Comparison of ENCODE assay signal across 8 cellular contexts in genomic region chr18:50281972-50282520, GRCh38. TPM values are rescaled to one million over a fixed set of nuclear protein-coding genes. Genes with fewer than 3 reads are reported as not detected.
DNase-seq lines count a peak whose midpoint lies in the region; ATAC-seq and TF ChIP-seq lines count a peak whose summit lies in the region.

No MANE protein-coding gene starts in this region.

- H3K4me2 ChIP-seq in IMR-90 (ENCODE audit: low read depth, low read length) = peak overlapping the region; percentile 71

- H3K27ac ChIP-seq in AG04450 (ENCODE audit: low read depth, low read length) (peak overlapping the region; percentile 77), IMR-90 (ENCODE audit: insufficient read depth, low read length) (peak overlapping the region; percentile 82), coronary artery (peak overlapping the region; percentile 91 to 96), muscle layer of colon (ENCODE audit: low read depth, low read length) (peak overlapping the region; percentile 81)

- no peak overlapping the region for H2BK20ac ChIP-seq in IMR-90 (ENCODE audit: low read depth, low read length)

- H3K14ac ChIP-seq in IMR-90 (replicated peaks; ENCODE audit: low read depth, low read length) = peak overlapping the region; percentile 24; the same call in 1 of the 2 replicates

- CTCF ChIA-PET in AG04450 (lab: Charles Lee) (interaction anchor here (1.3 to 1.8 kb wide), 3 partner anchors 11 to 75 kb away, joined by 4 to 11 read pairs (median 8); no protein-coding TSS in a partner anchor), IMR-90 (lab: Yijun Ruan, JAX) (no interaction called here)

- no peak for TF ChIP-seq POLR2A in IMR-90 (IDR thresholded peaks at IDR 0.05; ENCODE audit: low read depth, low read length)

- intact Hi-C loops in IMR-90 (cut with micrococcal nuclease) = loop anchor here (1.0 to 10.0 kb wide), 2 partner anchors 16 to 787 kb away; partner anchors contain the start of genes CFAP53 and RPL17

- no peaks in the 10 kb centered on the region for H3K27me3 ChIP-seq in AG04450 (ENCODE audit: control insufficient read depth, insufficient read depth, low read length)
- H3K27me3 ChIP-seq in IMR-90 (ENCODE audit: control insufficient read depth, insufficient read depth, low read length) = no peaks in the 10 kb centered on the region
- no peaks in the 10 kb centered on the region for H3K27me3 ChIP-seq in muscle layer of colon (ENCODE audit: control insufficient read depth in 1 of 2, insufficient read depth in 2 of 2, low read length in 2 of 2)

- H2AFZ ChIP-seq in IMR-90 (replicated peaks; ENCODE audit: low read length, poor library complexity) = peak overlapping the region; percentile 99

- H2BK120ac ChIP-seq in IMR-90 (ENCODE audit: low read depth, low read length) = no peak overlapping the region

- WGBS in IMR-90 (ENCODE audit: extremely low coverage in 2 of 2, insufficient read length in 1 of 2), 2 experiments = 60% methylated on average over 4 of the region's 35 CpGs; no CpG with 5 or more reads in 1 of the 2 experiments

- dilution Hi-C loops in IMR-90 (cut with HindIII; ENCODE audit: low sequenced_read_pairs, unreplicated experiment) = no loop called here

- H3K23ac ChIP-seq in IMR-90 (ENCODE audit: low read depth, low read length) = no peak overlapping the region

- H3K9me1 ChIP-seq in IMR-90 (ENCODE audit: insufficient read depth, low read length) = peaks cover 9% of the 10 kb centered on the region; the same call in 1 of the 2 replicates

- H3K36me3 ChIP-seq in IMR-90 (ENCODE audit: control insufficient read depth, insufficient read depth, low read length) (peaks cover 39% of the 10 kb centered on the region), muscle layer of colon (ENCODE audit: insufficient read depth, low read length) (peaks cover 35% of the 10 kb centered on the region)

- peak overlapping the region; percentile 91 for H2AK5ac ChIP-seq in IMR-90 (ENCODE audit: low read depth, low read length)

- H2BK15ac ChIP-seq in IMR-90 (ENCODE audit: low read depth, low read length) = no peak overlapping the region

- BruUV-seq in IMR-90 (replicated peaks; lab: Mats Ljungman, UMichigan) = no TSS peak

- ATAC-seq in IMR-90 (ENCODE audit: low read depth) = no peak
- ATAC-seq in GM19023 (IDR thresholded peaks at IDR 0.05; ENCODE audit: unreplicated experiment) = no peak

- peaks cover 8% of the 10 kb centered on the region; the same call in 1 of the 2 replicates for H4K20me1 ChIP-seq in IMR-90 (ENCODE audit: insufficient read depth, low read length)

- H3K4me3 ChIP-seq in AG04450 (ENCODE audit: low read depth, low read length) = peak overlapping the region; percentile 98
- H3K4me3 ChIP-seq in IMR-90 (ENCODE audit: insufficient read depth, low read depth, low read length) = peak overlapping the region; percentile 80
- H3K4me3 ChIP-seq in coronary artery = peak overlapping the region; percentile 88
- peak overlapping the region; percentile 69 to 99 for H3K4me3 ChIP-seq in muscle layer of colon (ENCODE audit: low read depth in 1 of 2, low read length in 2 of 2)

- peak overlapping the region; percentile 97 for H2AK9ac ChIP-seq in IMR-90 (replicated peaks; ENCODE audit: low read depth, low read length, poor library complexity)

- no peak for TF ChIP-seq CTCF in AG04450 (IDR thresholded peaks at IDR 0.05; ENCODE audit: low read depth, low read length)
- no peak for TF ChIP-seq CTCF in IMR-90 (conservative IDR thresholded peaks at IDR 0.05; ENCODE audit: low read depth, low read length)
- no peak for TF ChIP-seq CTCF in coronary artery (IDR thresholded peaks at IDR 0.05)
- no peak for TF ChIP-seq CTCF in GM13976 (IDR thresholded peaks at IDR 0.05; ENCODE audit: borderline replicate concordance, control extremely low read depth, extremely low read depth, insufficient read depth, missing control alignments)

- no peaks in the 10 kb centered on the region; the same call in 1 of the 2 replicates for H3K9me3 ChIP-seq in AG04450 (ENCODE audit: control insufficient read depth, insufficient read depth, low read length)
- no peaks in the 10 kb centered on the region for H3K9me3 ChIP-seq in IMR-90 (ENCODE audit: control insufficient read depth, insufficient read depth, low read length)
- H3K9me3 ChIP-seq in muscle layer of colon (ENCODE audit: low read length) = no peaks in the 10 kb centered on the region

- H3K4me1 ChIP-seq in IMR-90 (ENCODE audit: control insufficient read depth, insufficient read depth, low read length) = peaks cover 10% of the 10 kb centered on the region
- peaks cover 27% of the 10 kb centered on the region for H3K4me1 ChIP-seq in muscle layer of colon (ENCODE audit: insufficient read depth, low read length)

- peak overlapping the region; percentile 43; the same call in 1 of the 2 replicates for H4K91ac ChIP-seq in IMR-90 (ENCODE audit: insufficient read depth, low read depth, low read length)

- H3K9ac ChIP-seq in IMR-90 (ENCODE audit: low read depth, low read length) (peak overlapping the region; percentile 82), muscle layer of colon (ENCODE audit: low read length) (peak overlapping the region; percentile 75)

- peak overlapping the region; percentile 79 for H3K4ac ChIP-seq in IMR-90 (ENCODE audit: low read depth, low read length)

- H3K18ac ChIP-seq in IMR-90 (ENCODE audit: low read depth, low read length) = no peak overlapping the region; the same call in 1 of the 2 replicates

- no peak overlapping the region for H3K56ac ChIP-seq in IMR-90 (ENCODE audit: extremely low read depth, insufficient read depth, low read length)

- H2BK5ac ChIP-seq in IMR-90 (ENCODE audit: low read depth, low read length, poor library complexity, severe bottlenecking) = peak overlapping the region; percentile 87

- peak overlapping the region; percentile 48 to 87; a peak in 3 of 4 replicates for H4K8ac ChIP-seq in IMR-90 (ENCODE audit: low read depth in 2 of 2, low read length in 2 of 2)

- peaks cover 24 to 51% of the 10 kb centered on the region in 2 experiments for H3K79me1 ChIP-seq in IMR-90 (ENCODE audit: low read depth in 1 of 2, low read length in 2 of 2)

- no peak for TF ChIP-seq RAD21 in IMR-90 (IDR thresholded peaks at IDR 0.05; ENCODE audit: low read length)

- in situ Hi-C loops in IMR-90 (cut with MboI; ENCODE audit: low sequenced_read_pairs) (loop anchor here (25.0 kb wide), 2 partner anchors 755 to 1645 kb away; partner anchors contain the start of gene SMAD4), GM13976 (cut with MboI; ENCODE audit: low sequenced_read_pairs, unreplicated experiment) (loop anchor here (10.0 kb wide), 1 partner anchor 73 kb away; no protein-coding TSS in a partner anchor)

- DNase-seq in AG04450 (ENCODE audit: low read depth, low spot score) (no peak), IMR-90 (no peak), coronary artery (ENCODE audit: low spot score) (no peak), GM13976 (ENCODE audit: low spot score) (no peak), iPS-NIHi7 (ENCODE audit: extremely low spot score) (no peak), pons (ENCODE audit: low spot score) (no peak)

- peak overlapping the region; percentile 84 for H4K5ac ChIP-seq in IMR-90 (ENCODE audit: low read depth, low read length)

- POLR2A ChIA-PET in AG04450 (lab: Yijun Ruan, JAX) = interaction anchor here (0.7 to 1.1 kb wide), 5 partner anchors 11 to 93 kb away, joined by 3 to 11 read pairs (median 3); partner anchors contain the start of genes CFAP53 and SKA1
- POLR2A ChIA-PET in IMR-90 (lab: Charles Lee; ENCODE audit: unreplicated experiment) = interaction anchor here (0.6 kb wide), 1 partner anchor 364 kb away, joined by 3 read pairs; no protein-coding TSS in a partner anchor

TF ChIP-seq in IMR-90, 13 proteins besides CTCF, POLR2A, EP300 and RAD21:
- no peak for TF ChIP-seq USF2 (IDR thresholded peaks at IDR 0.05; ENCODE audit: low read depth, low read length)
- TF ChIP-seq MXI1 (IDR thresholded peaks at IDR 0.05; ENCODE audit: borderline replicate concordance, low read depth, low read length) = no peak

RNA-seq across cellular contexts. Expression of gene MBD1, which starts 0.7 kb away (rescaled TPM):
- polyA plus RNA-seq in AG04450 (2011; rRNA removed) = 35.3 and 39.5 TPM in 2 replicates
- polyA minus RNA-seq in AG04450 (2011; rRNA and poly(A)+ RNA removed) = 39.2 and 51.3 TPM in 2 replicates
- total RNA-seq in IMR-90 (2012; rRNA removed) = 31.7 TPM in 2 replicates
- 56.5 and 61.3 TPM in 2 replicates for polyA plus RNA-seq in IMR-90 (2012; rRNA removed)
- polyA plus RNA-seq in IMR-90 (2012; cell fraction: cytosol; rRNA removed) = 50.3 and 57.0 TPM in 2 replicates
- 228 and 398 TPM in 2 replicates for polyA plus RNA-seq in IMR-90 (2012; cell fraction: nucleus; rRNA removed; ENCODE audit: low replicate concordance)

RNA-seq across cellular contexts. Expression of gene CXXC1, which starts 5.4 kb away (rescaled TPM):
- polyA plus RNA-seq in AG04450 (2011; rRNA removed) = 23.6 and 24.5 TPM in 2 replicates
- 18.5 and 19.5 TPM in 2 replicates for polyA minus RNA-seq in AG04450 (2011; rRNA and poly(A)+ RNA removed)
- total RNA-seq in IMR-90 (2012; rRNA removed) = 24.0 and 29.4 TPM in 2 replicates
- 66.2 and 81.6 TPM in 2 replicates for polyA plus RNA-seq in IMR-90 (2012; rRNA removed)
- 57.6 and 61.0 TPM in 2 replicates for polyA plus RNA-seq in IMR-90 (2012; cell fraction: cytosol; rRNA removed)
- polyA plus RNA-seq in IMR-90 (2012; cell fraction: nucleus; rRNA removed; ENCODE audit: low replicate concordance) = 342 and 639 TPM in 2 replicates

RNA-seq across cellular contexts. Expression of gene CFAP53, which starts 15.8 kb away (rescaled TPM):
- polyA plus RNA-seq in AG04450 (2011; rRNA removed) = 0.24 and 0.26 TPM in 2 replicates
- 0.17 TPM in 1 of 2 replicates, not detected in the other for polyA minus RNA-seq in AG04450 (2011; rRNA and poly(A)+ RNA removed)
- under 0.01 TPM in 2 replicates for total RNA-seq in IMR-90 (2012; rRNA removed)
- polyA plus RNA-seq in IMR-90 (2012; rRNA removed) = 0.12 and 0.22 TPM in 2 replicates
- 0.08 and 0.12 TPM in 2 replicates for polyA plus RNA-seq in IMR-90 (2012; cell fraction: cytosol; rRNA removed)
- 0.09 TPM in 1 of 2 replicates, not detected in the other for polyA plus RNA-seq in IMR-90 (2012; cell fraction: nucleus; rRNA removed; ENCODE audit: low replicate concordance)
